Comparison of ENCODE assay signal across 15 cellular contexts in the genomic region with DNA sequence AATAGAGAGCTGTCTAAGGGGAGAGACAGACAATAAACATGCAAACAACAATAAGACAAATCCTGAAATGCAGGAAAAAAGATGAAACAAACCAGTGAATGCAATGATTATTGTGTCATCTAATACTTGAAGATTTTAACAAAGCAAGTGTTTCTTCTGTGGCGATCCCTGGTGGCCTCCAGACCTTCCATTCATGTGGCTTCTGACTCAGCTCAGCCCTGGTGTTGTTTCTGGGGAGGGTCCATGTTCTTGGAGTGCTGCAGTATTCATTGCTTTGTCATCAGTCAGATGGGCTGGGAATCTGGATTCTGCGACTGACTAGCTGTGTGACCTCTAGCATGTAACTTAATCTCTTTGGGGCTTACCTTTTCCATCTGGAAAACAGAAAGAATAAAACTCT. TPM values are rescaled to one million over a fixed set of nuclear protein-coding genes. Genes with fewer than 3 reads are reported as not detected.
DNase-seq lines count a peak whose midpoint lies in the region; ATAC-seq and TF ChIP-seq lines count a peak whose summit lies in the region.
"Had no signal": no experiment of that assay in that cellular context is flagged by ENCODE, and none has a peak within 500 bp of the region (broad histone marks: within the 10 kb centered on the region; RNA-seq: fewer than 3 reads in every experiment).

No MANE protein-coding gene starts in this region.

- H3K9me3 Mint-ChIP-seq in glutamatergic neuron (ENCODE audit: unreplicated experiment) = peaks cover 6% of the 10 kb centered on the region

- CTCF ChIA-PET in IMR-90 (lab: Yijun Ruan, JAX) = no interaction called here

- H3K56ac ChIP-seq in IMR-90 (ENCODE audit: extremely low read depth, insufficient read depth, low read length) = no peak overlapping the region

- H2BK15ac ChIP-seq in IMR-90 (ENCODE audit: low read depth, low read length) = no peak overlapping the region

- POLR2A ChIA-PET in IMR-90 (lab: Charles Lee; ENCODE audit: unreplicated experiment) = no interaction called here

- H2BK20ac ChIP-seq in IMR-90 (ENCODE audit: low read depth, low read length) = no peak overlapping the region

- no peaks in the 10 kb centered on the region for H3K79me1 ChIP-seq in IMR-90 (ENCODE audit: low read depth in 1 of 2, low read length in 2 of 2)

- H3K4me1 ChIP-seq in IMR-90 (ENCODE audit: control insufficient read depth, insufficient read depth, low read length) = no peaks in the 10 kb centered on the region; the same call in 1 of the 2 replicates

- H4K8ac ChIP-seq in IMR-90 (ENCODE audit: low read depth in 2 of 2, low read length in 2 of 2) = no peak overlapping the region

- H2AK9ac ChIP-seq in IMR-90 (replicated peaks; ENCODE audit: low read depth, low read length, poor library complexity) = no peak overlapping the region

- H2BK120ac ChIP-seq in IMR-90 (ENCODE audit: low read depth, low read length) = no peak overlapping the region

- dilution Hi-C loops in IMR-90 (cut with HindIII; ENCODE audit: low sequenced_read_pairs, unreplicated experiment) = no loop called here

- TF ChIP-seq POLR2A in IMR-90 (IDR thresholded peaks at IDR 0.05; ENCODE audit: low read depth, low read length) = no peak

- H3K4me3 ChIP-seq in IMR-90 (ENCODE audit: insufficient read depth, low read depth, low read length) (no peak overlapping the region), brain microvascular endothelial cell (ENCODE audit: low read depth, low read length) (no peak overlapping the region)
- H3K4me3 ChIP-seq: gastrocnemius medialis had no signal

- H3K4me2 ChIP-seq in IMR-90 (ENCODE audit: low read depth, low read length) = no peak overlapping the region

- H3K4me1 Mint-ChIP-seq in glutamatergic neuron (ENCODE audit: low read depth, unreplicated experiment) = peaks cover 4% of the 10 kb centered on the region

- H3K18ac ChIP-seq in IMR-90 (ENCODE audit: low read depth, low read length) = no peak overlapping the region

- no peaks in the 10 kb centered on the region for H4K20me1 ChIP-seq in IMR-90 (ENCODE audit: insufficient read depth, low read length)

- no peak overlapping the region for H2BK5ac ChIP-seq in IMR-90 (ENCODE audit: low read depth, low read length, poor library complexity, severe bottlenecking)

- no peak overlapping the region for H3K23ac ChIP-seq in IMR-90 (ENCODE audit: low read depth, low read length)

- H3K14ac ChIP-seq in IMR-90 (replicated peaks; ENCODE audit: low read depth, low read length) = no peak overlapping the region

- H3K9me3 ChIP-seq in IMR-90 (ENCODE audit: control insufficient read depth, insufficient read depth, low read length) = no peaks in the 10 kb centered on the region
- H3K9me3 ChIP-seq: gastrocnemius medialis, prostate gland had no signal

- no peak overlapping the region for H3K9ac ChIP-seq in IMR-90 (ENCODE audit: low read depth, low read length)

- no peak overlapping the region for H3K4ac ChIP-seq in IMR-90 (ENCODE audit: low read depth, low read length)

- TF ChIP-seq CTCF in IMR-90 (conservative IDR thresholded peaks at IDR 0.05; ENCODE audit: low read depth, low read length) (no peak), brain microvascular endothelial cell (IDR thresholded peaks at IDR 0.05; ENCODE audit: low read depth, low read length, missing control alignments) (no peak), glutamatergic neuron (IDR thresholded peaks at IDR 0.05; ENCODE audit: partially characterized antibody, unreplicated experiment) (no peak)

- no peak overlapping the region for H2AFZ ChIP-seq in IMR-90 (replicated peaks; ENCODE audit: low read length, poor library complexity)

- WGBS in IMR-90 (ENCODE audit: extremely low coverage in 2 of 2, insufficient read length in 1 of 2), 2 experiments = no CpG with 5 or more reads among the region's 2 CpGs

- no peak overlapping the region for H2AK5ac ChIP-seq in IMR-90 (ENCODE audit: low read depth, low read length)

- no peak overlapping the region for H4K91ac ChIP-seq in IMR-90 (ENCODE audit: insufficient read depth, low read depth, low read length)

- TF ChIP-seq RAD21 in IMR-90 (IDR thresholded peaks at IDR 0.05; ENCODE audit: low read length) = no peak

- intact Hi-C loops in IMR-90 (cut with micrococcal nuclease) = no loop called here

- H3K27me3 ChIP-seq in IMR-90 (ENCODE audit: control insufficient read depth, insufficient read depth, low read length) (peaks cover 49% of the 10 kb centered on the region), brain microvascular endothelial cell (replicated peaks) (peaks cover 11% of the 10 kb centered on the region)

- no peak overlapping the region for H3K4me3 Mint-ChIP-seq in glutamatergic neuron (ENCODE audit: unreplicated experiment)

- in situ Hi-C loops in ACHN (cut with HindIII; ENCODE audit: low pct_ligation_motif_present, low pct_unique_long_range_greater_than_20kb, low sequenced_read_pairs) (no loop called here), IMR-90 (cut with MboI; ENCODE audit: low sequenced_read_pairs) (no loop called here), brain microvascular endothelial cell (cut with HindIII; ENCODE audit: low pct_ligation_motif_present, low sequenced_read_pairs) (no loop called here)

- BruUV-seq in IMR-90 (replicated peaks; lab: Mats Ljungman, UMichigan) = no TSS peak

- H3K27ac Mint-ChIP-seq in glutamatergic neuron (ENCODE audit: unreplicated experiment) = no peak overlapping the region

- H4K5ac ChIP-seq in IMR-90 (ENCODE audit: low read depth, low read length) = no peak overlapping the region

- no peaks in the 10 kb centered on the region for H3K9me1 ChIP-seq in IMR-90 (ENCODE audit: insufficient read depth, low read length)

- no peak for ATAC-seq in IMR-90 (ENCODE audit: low read depth)
- ATAC-seq: gastrocnemius medialis, left ventricle myocardium superior had no signal

- H3K27me3 Mint-ChIP-seq in glutamatergic neuron (ENCODE audit: unreplicated experiment) = peaks cover 24% of the 10 kb centered on the region

- no peaks in the 10 kb centered on the region for H3K36me3 Mint-ChIP-seq in glutamatergic neuron (ENCODE audit: unreplicated experiment)

- no peaks in the 10 kb centered on the region for H3K36me3 ChIP-seq in IMR-90 (ENCODE audit: control insufficient read depth, insufficient read depth, low read length)
- no peaks in the 10 kb centered on the region for H3K36me3 ChIP-seq in brain microvascular endothelial cell (replicated peaks)
- H3K36me3 ChIP-seq: gastrocnemius medialis, prostate gland had no signal

- no peak overlapping the region for H3K27ac ChIP-seq in IMR-90 (ENCODE audit: insufficient read depth, low read length)
- H3K27ac ChIP-seq in brain microvascular endothelial cell = no peak overlapping the region
- H3K27ac ChIP-seq: gastrocnemius medialis had no signal

- DNase-seq in ACHN (peak; percentile 15), IMR-90 (peak; percentile 72), brain microvascular endothelial cell (peak; percentile 86), kidney glomerular epithelial cell (lab: John Stamatoyannopoulos, UW) (peak; percentile 61), NCI-H2171 (lab: John Stamatoyannopoulos, UW) (no peak), AG08395 (ENCODE audit: low spot score) (no peak), glutamatergic neuron (no peak)
- no peak for DNase-seq in stimulated activated naive CD4-positive, alpha-beta T cell treated with Interleukin-2 at 50 U/mL for 16 hours (lab: John Stamatoyannopoulos, UW)
- DNase-seq: activated CD8-positive, alpha-beta memory T cell treated with anti-CD3 and anti-CD28 coated beads, Interleukin-2, amount 50 U/mL, for 4 hours; gastrocnemius medialis; left ventricle myocardium superior; NCI-H1694; T1000 had no signal

TF ChIP-seq in IMR-90, 13 proteins besides CTCF, POLR2A, EP300 and RAD21 (continues in another document):
- TF ChIP-seq MAZ (IDR thresholded peaks at IDR 0.05; ENCODE audit: borderline replicate concordance, low read depth, low read length) = no peak
- no peak for TF ChIP-seq MXI1 (IDR thresholded peaks at IDR 0.05; ENCODE audit: borderline replicate concordance, low read depth, low read length)
- TF ChIP-seq BHLHE40 (IDR thresholded peaks at IDR 0.05; ENCODE audit: low read depth, low read length) = no peak
- TF ChIP-seq RCOR1 (IDR thresholded peaks at IDR 0.05; ENCODE audit: insufficient replicate concordance, low read length) = no peak
- TF ChIP-seq RFX5 (IDR thresholded peaks at IDR 0.05; ENCODE audit: low read depth, low read length) = no peak

RNA-seq across cellular contexts. Expression of a gene that starts 1.5 kb away (rescaled TPM):
- total RNA-seq in IMR-90 (2012; rRNA removed) = not detected in 2 replicates
- not detected in 2 replicates for polyA plus RNA-seq in IMR-90 (2012; rRNA removed)
- 0.03 TPM in 1 of 2 replicates, not detected in the other for polyA plus RNA-seq in IMR-90 (2012; cell fraction: cytosol; rRNA removed)
- polyA plus RNA-seq in IMR-90 (2012; cell fraction: nucleus; rRNA removed; ENCODE audit: low replicate concordance) = not detected in 2 replicates
- total RNA-seq in glutamatergic neuron (ENCODE audit: unreplicated experiment) = not detected
- total RNA-seq: cardiac septum, gastrocnemius medialis, left ventricle myocardium superior had no signal

RNA-seq across cellular contexts. Expression of a gene that starts 9.5 kb away (rescaled TPM):
- total RNA-seq in IMR-90 (2012; rRNA removed) (not detected in 2 replicates), glutamatergic neuron (ENCODE audit: unreplicated experiment) (not detected)
- polyA plus RNA-seq in IMR-90 (2012; rRNA removed) = not detected in 2 replicates
- polyA plus RNA-seq in IMR-90 (2012; cell fraction: cytosol; rRNA removed) = not detected in 2 replicates
- polyA plus RNA-seq in IMR-90 (2012; cell fraction: nucleus; rRNA removed; ENCODE audit: low replicate concordance) = not detected in 2 replicates

RNA-seq across cellular contexts. Expression of a gene that starts 12.4 kb away (rescaled TPM):
- not detected in 2 replicates for total RNA-seq in IMR-90 (2012; rRNA removed)
- not detected in 2 replicates for polyA plus RNA-seq in IMR-90 (2012; rRNA removed)
- not detected in 2 replicates for polyA plus RNA-seq in IMR-90 (2012; cell fraction: cytosol; rRNA removed)
- not detected in 2 replicates for polyA plus RNA-seq in IMR-90 (2012; cell fraction: nucleus; rRNA removed; ENCODE audit: low replicate concordance)
- total RNA-seq in glutamatergic neuron (ENCODE audit: unreplicated experiment) = not detected
- total RNA-seq: cardiac septum, gastrocnemius medialis, left ventricle myocardium superior, prostate gland had no signal

RNA-seq across cellular contexts. Expression of a gene that starts 35.9 kb away (rescaled TPM):
- total RNA-seq in IMR-90 (2012; rRNA removed) (not detected in 2 replicates), glutamatergic neuron (ENCODE audit: unreplicated experiment) (not detected)
- polyA plus RNA-seq in IMR-90 (2012; rRNA removed) = not detected in 2 replicates
- not detected in 2 replicates for polyA plus RNA-seq in IMR-90 (2012; cell fraction: cytosol; rRNA removed)
- polyA plus RNA-seq in IMR-90 (2012; cell fraction: nucleus; rRNA removed; ENCODE audit: low replicate concordance) = not detected in 2 replicates

RNA-seq across cellular contexts. Expression of a gene that starts 50.8 kb away (rescaled TPM):
- total RNA-seq in IMR-90 (2012; rRNA removed) (2.2 TPM in 2 replicates), glutamatergic neuron (ENCODE audit: unreplicated experiment) (40.1 TPM)
- polyA plus RNA-seq in IMR-90 (2012; rRNA removed) = 0.86 and 1.2 TPM in 2 replicates
- 0.45 and 0.58 TPM in 2 replicates for polyA plus RNA-seq in IMR-90 (2012; cell fraction: cytosol; rRNA removed)
- 0.21 and 1.2 TPM in 2 replicates for polyA plus RNA-seq in IMR-90 (2012; cell fraction: nucleus; rRNA removed; ENCODE audit: low replicate concordance)

Comparison
In these comparisons a context has a peak if more than half of its experiments do, and no peak if none do; other contexts are left out.
1. DNase-seq: peak in ACHN (single experiment), IMR-90 (single experiment), brain microvascular endothelial cell (single experiment) and kidney glomerular epithelial cell (single experiment); none in NCI-H2171 (single experiment), AG08395 (single experiment), stimulated activated naive CD4-positive, alpha-beta T cell treated with Interleukin-2 at 50 U/mL for 16 hours (single experiment) and glutamatergic neuron (single experiment).